In the genomic region with DNA sequence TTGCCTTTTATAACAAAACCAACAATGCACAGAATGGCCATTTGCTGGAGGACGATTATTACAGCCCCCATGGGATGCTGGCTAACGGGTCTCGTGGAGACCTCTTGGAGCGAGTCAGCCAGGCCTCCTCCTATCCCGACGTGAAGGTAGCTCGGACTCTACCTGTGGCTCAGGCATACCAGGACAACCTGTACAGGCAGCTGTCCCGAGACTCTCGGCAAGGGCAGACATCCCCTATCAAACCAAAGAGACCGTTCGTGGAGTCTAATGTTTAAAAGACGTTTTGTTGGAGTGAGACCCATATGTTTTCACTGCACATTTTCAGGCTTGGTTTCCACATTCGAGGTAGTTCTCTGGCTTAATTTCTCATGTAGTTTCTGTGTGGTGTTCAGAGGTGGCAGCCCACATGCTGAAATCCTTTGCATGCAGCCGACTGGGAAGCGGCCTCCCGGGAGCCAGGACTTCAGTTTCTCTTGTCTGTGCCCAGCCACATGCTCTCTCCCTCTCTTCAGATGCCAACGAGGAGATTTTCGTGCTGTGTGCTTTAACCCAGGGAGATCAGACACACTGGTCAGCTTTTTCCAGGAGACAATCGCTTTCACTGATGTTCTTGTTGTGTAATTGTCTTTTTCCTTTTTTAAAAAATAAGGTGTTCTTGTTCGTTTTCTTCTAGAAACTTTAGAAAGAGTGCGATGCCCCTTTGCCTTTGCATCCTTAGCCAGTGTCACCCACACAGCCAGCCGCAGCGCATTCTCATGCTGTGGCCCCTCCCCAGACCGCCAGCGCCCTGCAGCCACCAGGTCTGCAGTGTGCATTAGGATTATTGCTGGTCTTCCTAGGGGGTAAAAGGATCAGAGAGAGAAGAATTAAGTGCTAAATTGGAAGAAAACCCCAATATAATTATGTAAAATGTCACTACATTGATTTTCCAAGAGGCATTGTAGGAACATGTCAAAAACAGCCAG, we compare ENCODE assay signal across 1 cellular context.
TF ChIP-seq lines count a peak whose summit lies in the region.

No MANE protein-coding gene starts in this region.

TF ChIP-seq in HCT116, 20 proteins besides CTCF, POLR2A, EP300 and RAD21 (continued from another document):
- TF ChIP-seq, protein P1, sequence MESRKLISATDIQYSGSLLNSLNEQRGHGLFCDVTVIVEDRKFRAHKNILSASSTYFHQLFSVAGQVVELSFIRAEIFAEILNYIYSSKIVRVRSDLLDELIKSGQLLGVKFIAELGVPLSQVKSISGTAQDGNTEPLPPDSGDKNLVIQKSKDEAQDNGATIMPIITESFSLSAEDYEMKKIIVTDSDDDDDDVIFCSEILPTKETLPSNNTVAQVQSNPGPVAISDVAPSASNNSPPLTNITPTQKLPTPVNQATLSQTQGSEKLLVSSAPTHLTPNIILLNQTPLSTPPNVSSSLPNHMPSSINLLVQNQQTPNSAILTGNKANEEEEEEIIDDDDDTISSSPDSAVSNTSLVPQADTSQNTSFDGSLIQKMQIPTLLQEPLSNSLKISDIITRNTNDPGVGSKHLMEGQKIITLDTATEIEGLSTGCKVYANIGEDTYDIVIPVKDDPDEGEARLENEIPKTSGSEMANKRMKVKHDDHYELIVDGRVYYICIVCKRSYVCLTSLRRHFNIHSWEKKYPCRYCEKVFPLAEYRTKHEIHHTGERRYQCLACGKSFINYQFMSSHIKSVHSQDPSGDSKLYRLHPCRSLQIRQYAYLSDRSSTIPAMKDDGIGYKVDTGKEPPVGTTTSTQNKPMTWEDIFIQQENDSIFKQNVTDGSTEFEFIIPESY (IDR thresholded peaks at IDR 0.05; ENCODE audit: extremely low read depth, insufficient replicate concordance, low read length) = no peak
- no peak for TF ChIP-seq POLR2AphosphoS5 (IDR thresholded peaks at IDR 0.05; ENCODE audit: low read depth, low read length)
- no peak for TF ChIP-seq FOSL1 (IDR thresholded peaks at IDR 0.05; ENCODE audit: low read depth)
- TF ChIP-seq CEBPB (IDR thresholded peaks at IDR 0.05; ENCODE audit: low read depth) = no peak
- no peak for TF ChIP-seq EGR1 (IDR thresholded peaks at IDR 0.05; ENCODE audit: low read depth)
- TF ChIP-seq ZNF274 (IDR thresholded peaks at IDR 0.05; ENCODE audit: low read depth, low read length) = no peak
- TF ChIP-seq SP1 (IDR thresholded peaks at IDR 0.05; ENCODE audit: low read depth) = no peak
- TF ChIP-seq EZH2 (IDR thresholded peaks at IDR 0.05) = no peak
- no peak for TF ChIP-seq JUND (IDR thresholded peaks at IDR 0.05)
- no peak for TF ChIP-seq ZFX (IDR thresholded peaks at IDR 0.05)
- no peak for TF ChIP-seq TCF7L2 (IDR thresholded peaks at IDR 0.05; ENCODE audit: borderline replicate concordance, extremely low read depth, insufficient read depth, insufficient read length)
- no peak for TF ChIP-seq ELF1 (IDR thresholded peaks at IDR 0.05; ENCODE audit: borderline replicate concordance, low read depth)
- TF ChIP-seq YY1 (IDR thresholded peaks at IDR 0.05; ENCODE audit: extremely low read depth, insufficient replicate concordance, low read depth, low read length) = no peak
- no peak for TF ChIP-seq SRF (IDR thresholded peaks at IDR 0.05; ENCODE audit: low read depth)
- TF ChIP-seq, protein P2, sequence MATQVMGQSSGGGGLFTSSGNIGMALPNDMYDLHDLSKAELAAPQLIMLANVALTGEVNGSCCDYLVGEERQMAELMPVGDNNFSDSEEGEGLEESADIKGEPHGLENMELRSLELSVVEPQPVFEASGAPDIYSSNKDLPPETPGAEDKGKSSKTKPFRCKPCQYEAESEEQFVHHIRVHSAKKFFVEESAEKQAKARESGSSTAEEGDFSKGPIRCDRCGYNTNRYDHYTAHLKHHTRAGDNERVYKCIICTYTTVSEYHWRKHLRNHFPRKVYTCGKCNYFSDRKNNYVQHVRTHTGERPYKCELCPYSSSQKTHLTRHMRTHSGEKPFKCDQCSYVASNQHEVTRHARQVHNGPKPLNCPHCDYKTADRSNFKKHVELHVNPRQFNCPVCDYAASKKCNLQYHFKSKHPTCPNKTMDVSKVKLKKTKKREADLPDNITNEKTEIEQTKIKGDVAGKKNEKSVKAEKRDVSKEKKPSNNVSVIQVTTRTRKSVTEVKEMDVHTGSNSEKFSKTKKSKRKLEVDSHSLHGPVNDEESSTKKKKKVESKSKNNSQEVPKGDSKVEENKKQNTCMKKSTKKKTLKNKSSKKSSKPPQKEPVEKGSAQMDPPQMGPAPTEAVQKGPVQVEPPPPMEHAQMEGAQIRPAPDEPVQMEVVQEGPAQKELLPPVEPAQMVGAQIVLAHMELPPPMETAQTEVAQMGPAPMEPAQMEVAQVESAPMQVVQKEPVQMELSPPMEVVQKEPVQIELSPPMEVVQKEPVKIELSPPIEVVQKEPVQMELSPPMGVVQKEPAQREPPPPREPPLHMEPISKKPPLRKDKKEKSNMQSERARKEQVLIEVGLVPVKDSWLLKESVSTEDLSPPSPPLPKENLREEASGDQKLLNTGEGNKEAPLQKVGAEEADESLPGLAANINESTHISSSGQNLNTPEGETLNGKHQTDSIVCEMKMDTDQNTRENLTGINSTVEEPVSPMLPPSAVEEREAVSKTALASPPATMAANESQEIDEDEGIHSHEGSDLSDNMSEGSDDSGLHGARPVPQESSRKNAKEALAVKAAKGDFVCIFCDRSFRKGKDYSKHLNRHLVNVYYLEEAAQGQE (IDR thresholded peaks at IDR 0.05; ENCODE audit: low read depth) = no peak
